ENCODE assay signal across 32 cellular contexts in genomic region chr16:88366032-88366703, GRCh38.
"Had no signal": no experiment of that assay in that cellular context is flagged by ENCODE, and none has a peak within 500 bp of the region (broad histone marks: within the 10 kb centered on the region; RNA-seq: fewer than 3 reads in every experiment).

No MANE protein-coding gene starts in this region.

- H3K4me3 ChIP-seq: adrenal gland, body of pancreas, esophagus muscularis mucosa, gastrocnemius medialis, heart left ventricle had no signal

- H3K9me3 Mint-ChIP-seq: activated CD4-positive, alpha-beta T cell treated with anti-CD3 and anti-CD28 coated beads, Interleukin-2, amount 10 ng/mL, durations not matched to agents 24 days and 14 days; activated T-helper 2 cell treated with anti-CD3 and anti-CD28 coated beads, Interferon-gamma antibody, Interleukin-2, Interleukin-4, amounts not matched to agents 10 μg/mL and 5 μg/mL and 100 μg/mL, durations not matched to agents 14 hours and 24 hours and 36 hours; effector memory CD8-positive, alpha-beta T cell had no signal

- H3K27ac ChIP-seq: adrenal gland, body of pancreas, esophagus muscularis mucosa, foreskin keratinocyte, gastrocnemius medialis, heart left ventricle had no signal

- H3K4me1 ChIP-seq: adrenal gland, body of pancreas, esophagus muscularis mucosa, foreskin keratinocyte, gastrocnemius medialis, heart left ventricle had no signal

- H3K27ac Mint-ChIP-seq: activated CD4-positive, alpha-beta memory T cell treated with anti-CD3 and anti-CD28 coated beads for 36 hours; activated CD4-positive, alpha-beta T cell treated with anti-CD3 and anti-CD28 coated beads for 36 hours; activated CD4-positive, alpha-beta T cell treated with anti-CD3 and anti-CD28 coated beads, Interleukin-2, amount 10 ng/mL, durations not matched to agents 24 days and 14 days; activated CD8-positive, alpha-beta memory T cell treated with anti-CD3 and anti-CD28 coated beads, Interleukin-2, amount 10 ng/mL, durations not matched to agents 7 days and 5 days; activated CD8-positive, alpha-beta T cell treated with anti-CD3 and anti-CD28 coated beads, Interleukin-2, amount 10 ng/mL, durations not matched to agents 7 days and 5 days; activated naive CD4-positive, alpha-beta T cell treated with anti-CD3 and anti-CD28 coated beads for 36 hours; activated naive CD4-positive, alpha-beta T cell treated with anti-CD3 and anti-CD28 coated beads, Interleukin-2, amount 50 U/mL, for 24 hours; activated naive CD8-positive, alpha-beta T cell treated with anti-CD3 and anti-CD28 coated beads for 36 hours; activated naive CD8-positive, alpha-beta T cell treated with anti-CD3 and anti-CD28 coated beads, Interleukin-2, amount 50 U/mL, for 24 hours; activated T-helper 1 cell treated with anti-CD3 and anti-CD28 coated beads, Interleukin-12 subunit alpha, Interleukin-12 subunit beta, Interleukin-2, Interleukin-4 antibody, amounts not matched to agents 30 ng/mL and 10 ng/mL and 1 ng/mL, durations not matched to agents 14 hours and 24 hours and 36 hours; activated T-helper 2 cell treated with anti-CD3 and anti-CD28 coated beads, Interferon-gamma antibody, Interleukin-2, Interleukin-4, amounts not matched to agents 10 μg/mL and 5 μg/mL and 100 μg/mL, durations not matched to agents 14 hours and 24 hours and 36 hours; effector memory CD8-positive, alpha-beta T cell had no signal

- DNase-seq: activated CD4-positive, alpha-beta memory T cell treated with anti-CD3 and anti-CD28 coated beads for 36 hours; activated CD4-positive, alpha-beta T cell treated with anti-CD3 and anti-CD28 coated beads for 36 hours; activated CD4-positive, alpha-beta T cell treated with anti-CD3 and anti-CD28 coated beads, Interleukin-2, amount 10 ng/mL, durations not matched to agents 24 days and 14 days; activated CD4-positive, CD25-positive, alpha-beta regulatory T cell; activated CD4-positive, CD25-positive, alpha-beta regulatory T cell treated with anti-CD3 and anti-CD28 coated beads, Interleukin-2, amount 50 U/mL, for 72 hours; activated CD8-positive, alpha-beta memory T cell treated with anti-CD3 and anti-CD28 coated beads, Interleukin-2, amount 10 ng/mL, durations not matched to agents 7 days and 5 days; activated CD8-positive, alpha-beta memory T cell treated with anti-CD3 and anti-CD28 coated beads, Interleukin-2, amount 50 U/mL, for 4 hours; activated CD8-positive, alpha-beta T cell treated with anti-CD3 and anti-CD28 coated beads, Interleukin-2, amount 10 ng/mL, durations not matched to agents 7 days and 5 days; activated effector memory CD4-positive, alpha-beta T cell treated with anti-CD3 and anti-CD28 coated beads, Interleukin-2, amount 50 U/mL, for 16 hours; activated naive CD4-positive, alpha-beta T cell treated with anti-CD3 and anti-CD28 coated beads for 36 hours; activated naive CD8-positive, alpha-beta T cell treated with anti-CD3 and anti-CD28 coated beads for 36 hours; activated naive CD8-positive, alpha-beta T cell treated with anti-CD3 and anti-CD28 coated beads, Interleukin-2, amount 50 U/mL, for 24 hours; activated T-cell treated with anti-CD3 and anti-CD28 coated beads, Interleukin-2, amount 50 U/mL, for 1 hour; activated T-cell treated with anti-CD3 and anti-CD28 coated beads, Interleukin-2, amount 50 U/mL, for 48 hours; amygdala; body of pancreas; caudate nucleus; cortex of kidney; dermis blood vessel endothelial cell; effector CD4-positive, alpha-beta T cell; effector memory CD8-positive, alpha-beta T cell; erythroblast; foreskin keratinocyte; gastrocnemius medialis; T-helper 2 cell had no signal

- FAIRE-seq: colon had no signal

- H3K9me3 ChIP-seq: adrenal gland, gastrocnemius medialis had no signal

- H3K4me3 Mint-ChIP-seq: activated CD4-positive, alpha-beta memory T cell treated with anti-CD3 and anti-CD28 coated beads for 36 hours; activated CD4-positive, alpha-beta T cell treated with anti-CD3 and anti-CD28 coated beads for 36 hours; activated CD4-positive, alpha-beta T cell treated with anti-CD3 and anti-CD28 coated beads, Interleukin-2, amount 10 ng/mL, durations not matched to agents 24 days and 14 days; activated CD8-positive, alpha-beta memory T cell treated with anti-CD3 and anti-CD28 coated beads, Interleukin-2, amount 10 ng/mL, durations not matched to agents 7 days and 5 days; activated CD8-positive, alpha-beta T cell treated with anti-CD3 and anti-CD28 coated beads, Interleukin-2, amount 10 ng/mL, durations not matched to agents 7 days and 5 days; activated naive CD4-positive, alpha-beta T cell treated with anti-CD3 and anti-CD28 coated beads for 36 hours; activated naive CD4-positive, alpha-beta T cell treated with anti-CD3 and anti-CD28 coated beads, Interleukin-2, amount 50 U/mL, for 24 hours; activated naive CD8-positive, alpha-beta T cell treated with anti-CD3 and anti-CD28 coated beads for 36 hours; activated naive CD8-positive, alpha-beta T cell treated with anti-CD3 and anti-CD28 coated beads, Interleukin-2, amount 50 U/mL, for 24 hours; activated T-helper 1 cell treated with anti-CD3 and anti-CD28 coated beads, Interleukin-12 subunit alpha, Interleukin-12 subunit beta, Interleukin-2, Interleukin-4 antibody, amounts not matched to agents 30 ng/mL and 10 ng/mL and 1 ng/mL, durations not matched to agents 14 hours and 24 hours and 36 hours; effector memory CD8-positive, alpha-beta T cell had no signal

- H3K36me3 ChIP-seq: adrenal gland, esophagus muscularis mucosa, gastrocnemius medialis, heart left ventricle had no signal

- H3K4me1 Mint-ChIP-seq: activated CD4-positive, alpha-beta T cell treated with anti-CD3 and anti-CD28 coated beads for 36 hours; activated CD4-positive, alpha-beta T cell treated with anti-CD3 and anti-CD28 coated beads, Interleukin-2, amount 10 ng/mL, durations not matched to agents 24 days and 14 days; activated CD8-positive, alpha-beta memory T cell treated with anti-CD3 and anti-CD28 coated beads, Interleukin-2, amount 10 ng/mL, durations not matched to agents 7 days and 5 days; activated naive CD4-positive, alpha-beta T cell treated with anti-CD3 and anti-CD28 coated beads, Interleukin-2, amount 50 U/mL, for 24 hours; activated naive CD8-positive, alpha-beta T cell treated with anti-CD3 and anti-CD28 coated beads for 36 hours had no signal

- H3K36me3 Mint-ChIP-seq: activated CD8-positive, alpha-beta memory T cell treated with anti-CD3 and anti-CD28 coated beads, Interleukin-2, amount 10 ng/mL, durations not matched to agents 7 days and 5 days; activated naive CD8-positive, alpha-beta T cell treated with anti-CD3 and anti-CD28 coated beads for 36 hours had no signal

- H3K27me3 ChIP-seq: adrenal gland, body of pancreas had no signal
